ENCODE assay signal across 17 cellular contexts in genomic region chr18:73879328-73879727, GRCh38.
A peak's percentile ranks its signal among the peaks of the same experiment; 100 is the strongest.
DNase-seq lines count a peak whose midpoint lies in the region; ATAC-seq and TF ChIP-seq lines count a peak whose summit lies in the region.
"Had no signal": no experiment of that assay in that cellular context is flagged by ENCODE, and none has a peak within 500 bp of the region (broad histone marks: within the 10 kb centered on the region; RNA-seq: fewer than 3 reads in every experiment).

No MANE protein-coding gene starts in this region.

- no CpG with 5 or more reads among the region's 1 CpG for WGBS in IMR-90 (ENCODE audit: extremely low coverage in 2 of 2, insufficient read length in 1 of 2), 2 experiments
- WGBS in hepatocyte (ENCODE audit: low lambda C conversion rate, missing lambda C conversion rate) = 55% methylated on average over 1 of the region's 1 CpG

- TF ChIP-seq CTCF in IMR-90 (conservative IDR thresholded peaks at IDR 0.05; ENCODE audit: low read depth, low read length) (no peak), hepatocyte (IDR thresholded peaks at IDR 0.05; ENCODE audit: poor library complexity) (no peak), dorsolateral prefrontal cortex (IDR thresholded peaks at IDR 0.05 in 54 of 56, conservative IDR thresholded peaks at IDR 0.05 in 2 of 56; ENCODE audit: low read depth in 1 of 56, partially characterized antibody in 56 of 56) (no peak)

- H3K79me1 ChIP-seq in IMR-90 (ENCODE audit: low read depth in 1 of 2, low read length in 2 of 2) = no peaks in the 10 kb centered on the region

- no peak overlapping the region for H3K56ac ChIP-seq in IMR-90 (ENCODE audit: extremely low read depth, insufficient read depth, low read length)

- BruUV-seq in IMR-90 (replicated peaks; lab: Mats Ljungman, UMichigan) = no TSS peak

- H3K4me1 Mint-ChIP-seq in CD8-positive, alpha-beta memory T cell = no peaks in the 10 kb centered on the region
- H3K4me1 Mint-ChIP-seq: CD4-positive, alpha-beta memory T cell had no signal

- peak overlapping the region; percentile 52; the same call in 1 of the 2 replicates for H3K18ac ChIP-seq in IMR-90 (ENCODE audit: low read depth, low read length)

- H3K4me3 ChIP-seq in IMR-90 (ENCODE audit: insufficient read depth, low read depth, low read length) (no peak overlapping the region), adipocyte (ENCODE audit: low read length) (no peak overlapping the region), hepatocyte (no peak overlapping the region), dorsolateral prefrontal cortex (no peak overlapping the region)
- H3K4me3 ChIP-seq in CD8-positive, alpha-beta memory T cell (ENCODE audit: low read length) = no peak overlapping the region
- H3K4me3 ChIP-seq: A549, GM12878 had no signal

- peaks cover 6% of the 10 kb centered on the region; the same call in 1 of the 2 replicates for H3K9me1 ChIP-seq in IMR-90 (ENCODE audit: insufficient read depth, low read length)

- H3K79me2 ChIP-seq in hepatocyte = no peaks in the 10 kb centered on the region

- peak overlapping the region; percentile 49; the same call in 1 of the 2 replicates for H3K4me2 ChIP-seq in IMR-90 (ENCODE audit: low read depth, low read length)
- no peak overlapping the region for H3K4me2 ChIP-seq in hepatocyte
- H3K4me2 ChIP-seq: A549 had no signal

- peak; percentile 60 for ATAC-seq in IMR-90 (ENCODE audit: low read depth)
- no peak for ATAC-seq in HG02763 (IDR thresholded peaks at IDR 0.05; ENCODE audit: unreplicated experiment)
- ATAC-seq: A549, GM12878, HepG2 had no signal

- no peak overlapping the region for H3K4me3 Mint-ChIP-seq in CD8-positive, alpha-beta memory T cell
- H3K4me3 Mint-ChIP-seq: CD4-positive, alpha-beta memory T cell; H9 had no signal

- peak; percentile 13 for DNase-seq in IMR-90
- peak; percentile 22 for DNase-seq in adipocyte (ENCODE audit: low read depth)
- DNase-seq in hepatocyte (ENCODE audit: low spot score) = no peak
- no peak for DNase-seq in CD8-positive, alpha-beta memory T cell
- DNase-seq in NK-92 (lab: John Stamatoyannopoulos, UW; ENCODE audit: unreplicated experiment) = no peak
- DNase-seq in dorsolateral prefrontal cortex = no peak
- DNase-seq: BE2C; CD4-positive, alpha-beta memory T cell; COR-L47; DND-41; GOT3; H9 had no signal

- POLR2A ChIA-PET in IMR-90 (lab: Charles Lee; ENCODE audit: unreplicated experiment) = no interaction called here
- POLR2A ChIA-PET in CD8-positive, alpha-beta memory T cell (lab: Charles Lee) = no interaction called here

- H3K27me3 ChIP-seq in IMR-90 (ENCODE audit: control insufficient read depth, insufficient read depth, low read length) = no peaks in the 10 kb centered on the region
- no peaks in the 10 kb centered on the region for H3K27me3 ChIP-seq in adipocyte (replicated peaks; ENCODE audit: control insufficient read depth, insufficient read depth, low read length)
- no peaks in the 10 kb centered on the region for H3K27me3 ChIP-seq in hepatocyte
- H3K27me3 ChIP-seq in CD8-positive, alpha-beta memory T cell (ENCODE audit: insufficient read depth, low read length, poor library complexity, severe bottlenecking) = no peaks in the 10 kb centered on the region
- peaks cover 0 to 3% (median 0%) of the 10 kb centered on the region in 45 donors for H3K27me3 ChIP-seq in dorsolateral prefrontal cortex
- H3K27me3 ChIP-seq: BE2C had no signal

- in situ Hi-C loops in IMR-90 (cut with MboI; ENCODE audit: low sequenced_read_pairs) = no loop called here

- no peaks in the 10 kb centered on the region for H3K36me3 Mint-ChIP-seq in CD8-positive, alpha-beta memory T cell
- H3K36me3 Mint-ChIP-seq: CD4-positive, alpha-beta memory T cell had no signal

- H3K14ac ChIP-seq in IMR-90 (replicated peaks; ENCODE audit: low read depth, low read length) = no peak overlapping the region

- peak overlapping the region; percentile 39 for H2BK5ac ChIP-seq in IMR-90 (ENCODE audit: low read depth, low read length, poor library complexity, severe bottlenecking)

- H2AK9ac ChIP-seq in IMR-90 (replicated peaks; ENCODE audit: low read depth, low read length, poor library complexity) = no peak overlapping the region

- H3K9me3 Mint-ChIP-seq in CD8-positive, alpha-beta memory T cell = peaks cover 0 to 2% (median 0%) of the 10 kb centered on the region in 5 donors
- H3K9me3 Mint-ChIP-seq: CD4-positive, alpha-beta memory T cell had no signal

- H3K36me3 ChIP-seq in IMR-90 (ENCODE audit: control insufficient read depth, insufficient read depth, low read length) (no peaks in the 10 kb centered on the region), adipocyte (ENCODE audit: control insufficient read depth, insufficient read depth, low read length, severe bottlenecking) (no peaks in the 10 kb centered on the region), hepatocyte (replicated peaks; ENCODE audit: insufficient read depth, low read depth) (no peaks in the 10 kb centered on the region)
- H3K36me3 ChIP-seq in CD8-positive, alpha-beta memory T cell (ENCODE audit: insufficient read depth, low read length) = no peaks in the 10 kb centered on the region
- H3K36me3 ChIP-seq: BE2C had no signal

- H3K27me3 Mint-ChIP-seq in CD8-positive, alpha-beta memory T cell = no peaks in the 10 kb centered on the region

- H3K9me2 ChIP-seq in hepatocyte (replicated peaks; ENCODE audit: insufficient read depth) = no peaks in the 10 kb centered on the region

- H3K4me1 ChIP-seq in IMR-90 (ENCODE audit: control insufficient read depth, insufficient read depth, low read length) (peaks cover 8% of the 10 kb centered on the region; the same call in 1 of the 2 replicates), adipocyte (ENCODE audit: control insufficient read depth, insufficient read depth, low read length) (no peaks in the 10 kb centered on the region), hepatocyte (ENCODE audit: insufficient read depth) (peaks cover 2% of the 10 kb centered on the region)
- no peaks in the 10 kb centered on the region for H3K4me1 ChIP-seq in CD8-positive, alpha-beta memory T cell (ENCODE audit: insufficient read depth, low read length)
- H3K4me1 ChIP-seq: A549, BE2C had no signal

- no peak overlapping the region for H3K27ac Mint-ChIP-seq in CD8-positive, alpha-beta memory T cell
- H3K27ac Mint-ChIP-seq: H9 had no signal

- no peak overlapping the region for H2BK15ac ChIP-seq in IMR-90 (ENCODE audit: low read depth, low read length)

- no peak overlapping the region for H3K9ac ChIP-seq in IMR-90 (ENCODE audit: low read depth, low read length)
- H3K9ac ChIP-seq in adipocyte (ENCODE audit: low read length) = no peak overlapping the region

- H3K27ac ChIP-seq in IMR-90 (ENCODE audit: insufficient read depth, low read length) (no peak overlapping the region), hepatocyte (peak overlapping the region; percentile 56), dorsolateral prefrontal cortex (no peak overlapping the region)
- H3K27ac ChIP-seq in CD8-positive, alpha-beta memory T cell (ENCODE audit: low read depth, low read length) = no peak overlapping the region
- H3K27ac ChIP-seq: A549, C4-2B had no signal

- H2BK120ac ChIP-seq in IMR-90 (ENCODE audit: low read depth, low read length) = peak overlapping the region; percentile 20; the same call in 1 of the 2 replicates

- intact Hi-C loops in IMR-90 (cut with micrococcal nuclease) = no loop called here
- intact Hi-C loops in dorsolateral prefrontal cortex (cut with DNase I) = no loop called here

- H3K4ac ChIP-seq in IMR-90 (ENCODE audit: low read depth, low read length) = no peak overlapping the region; the same call in 1 of the 2 replicates

- no peak overlapping the region for H4K5ac ChIP-seq in IMR-90 (ENCODE audit: low read depth, low read length)

- no peak for TF ChIP-seq RAD21 in IMR-90 (IDR thresholded peaks at IDR 0.05; ENCODE audit: low read length)

- H2AK5ac ChIP-seq in IMR-90 (ENCODE audit: low read depth, low read length) = no peak overlapping the region

- dilution Hi-C loops in IMR-90 (cut with HindIII; ENCODE audit: low sequenced_read_pairs, unreplicated experiment) = no loop called here

- H2AFZ ChIP-seq in IMR-90 (replicated peaks; ENCODE audit: low read length, poor library complexity) (no peak overlapping the region), hepatocyte (no peak overlapping the region)

- no peak overlapping the region for H2BK20ac ChIP-seq in IMR-90 (ENCODE audit: low read depth, low read length)

- H3K9me3 ChIP-seq in IMR-90 (ENCODE audit: control insufficient read depth, insufficient read depth, low read length) = no peaks in the 10 kb centered on the region
- no peaks in the 10 kb centered on the region for H3K9me3 ChIP-seq in adipocyte (ENCODE audit: control insufficient read depth, low read length)
- no peaks in the 10 kb centered on the region for H3K9me3 ChIP-seq in hepatocyte (ENCODE audit: low read depth)
- H3K9me3 ChIP-seq in CD8-positive, alpha-beta memory T cell (ENCODE audit: low read length) = no peaks in the 10 kb centered on the region
- H3K9me3 ChIP-seq: A549, BE2C had no signal

- no peak overlapping the region for H4K8ac ChIP-seq in IMR-90 (ENCODE audit: low read depth in 2 of 2, low read length in 2 of 2)

- CTCF ChIA-PET in IMR-90 (lab: Yijun Ruan, JAX) = no interaction called here
- CTCF ChIA-PET in CD8-positive, alpha-beta memory T cell (lab: Charles Lee) = no interaction called here

- 0 out of 2 replicates have a peak overlapping the region, but pooled peaks have one; percentile 23 for H4K91ac ChIP-seq in IMR-90 (ENCODE audit: insufficient read depth, low read depth, low read length)

- TF ChIP-seq POLR2A in IMR-90 (IDR thresholded peaks at IDR 0.05; ENCODE audit: low read depth, low read length) = no peak

- H3K23ac ChIP-seq in IMR-90 (ENCODE audit: low read depth, low read length) = no peak overlapping the region

- H4K20me1 ChIP-seq in IMR-90 (ENCODE audit: insufficient read depth, low read length) (no peaks in the 10 kb centered on the region), hepatocyte (ENCODE audit: insufficient read depth, poor library complexity, severe bottlenecking) (no peaks in the 10 kb centered on the region)

TF ChIP-seq in IMR-90, 13 proteins besides CTCF, POLR2A, EP300 and RAD21 (continues in another document):
- no peak for TF ChIP-seq FOS (IDR thresholded peaks at IDR 0.05; ENCODE audit: low read depth, low read length)
- TF ChIP-seq NFE2L2 (IDR thresholded peaks at IDR 0.05; ENCODE audit: low read depth, low read length) = no peak
- no peak for TF ChIP-seq CHD1 (IDR thresholded peaks at IDR 0.05; ENCODE audit: low read depth, low read length)
- TF ChIP-seq, protein P1, sequence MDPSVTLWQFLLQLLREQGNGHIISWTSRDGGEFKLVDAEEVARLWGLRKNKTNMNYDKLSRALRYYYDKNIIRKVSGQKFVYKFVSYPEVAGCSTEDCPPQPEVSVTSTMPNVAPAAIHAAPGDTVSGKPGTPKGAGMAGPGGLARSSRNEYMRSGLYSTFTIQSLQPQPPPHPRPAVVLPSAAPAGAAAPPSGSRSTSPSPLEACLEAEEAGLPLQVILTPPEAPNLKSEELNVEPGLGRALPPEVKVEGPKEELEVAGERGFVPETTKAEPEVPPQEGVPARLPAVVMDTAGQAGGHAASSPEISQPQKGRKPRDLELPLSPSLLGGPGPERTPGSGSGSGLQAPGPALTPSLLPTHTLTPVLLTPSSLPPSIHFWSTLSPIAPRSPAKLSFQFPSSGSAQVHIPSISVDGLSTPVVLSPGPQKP (IDR thresholded peaks at IDR 0.05; ENCODE audit: borderline replicate concordance, low read depth, low read length) = no peak
- no peak for TF ChIP-seq SMC3 (IDR thresholded peaks at IDR 0.05; ENCODE audit: low read depth, low read length)
- TF ChIP-seq RCOR1 (IDR thresholded peaks at IDR 0.05; ENCODE audit: insufficient replicate concordance, low read length) = no peak

Comparison
In these comparisons a context has a peak if more than half of its experiments do, and no peak if none do; other contexts are left out.
1. DNase-seq: peak in IMR-90 (single experiment) and adipocyte (single experiment); none in hepatocyte (single experiment), CD8-positive, alpha-beta memory T cell (0 of 5), NK-92 (single experiment) and dorsolateral prefrontal cortex (0 of 10).